8 cellular contexts compared by ENCODE assay signal in the genomic region with DNA sequence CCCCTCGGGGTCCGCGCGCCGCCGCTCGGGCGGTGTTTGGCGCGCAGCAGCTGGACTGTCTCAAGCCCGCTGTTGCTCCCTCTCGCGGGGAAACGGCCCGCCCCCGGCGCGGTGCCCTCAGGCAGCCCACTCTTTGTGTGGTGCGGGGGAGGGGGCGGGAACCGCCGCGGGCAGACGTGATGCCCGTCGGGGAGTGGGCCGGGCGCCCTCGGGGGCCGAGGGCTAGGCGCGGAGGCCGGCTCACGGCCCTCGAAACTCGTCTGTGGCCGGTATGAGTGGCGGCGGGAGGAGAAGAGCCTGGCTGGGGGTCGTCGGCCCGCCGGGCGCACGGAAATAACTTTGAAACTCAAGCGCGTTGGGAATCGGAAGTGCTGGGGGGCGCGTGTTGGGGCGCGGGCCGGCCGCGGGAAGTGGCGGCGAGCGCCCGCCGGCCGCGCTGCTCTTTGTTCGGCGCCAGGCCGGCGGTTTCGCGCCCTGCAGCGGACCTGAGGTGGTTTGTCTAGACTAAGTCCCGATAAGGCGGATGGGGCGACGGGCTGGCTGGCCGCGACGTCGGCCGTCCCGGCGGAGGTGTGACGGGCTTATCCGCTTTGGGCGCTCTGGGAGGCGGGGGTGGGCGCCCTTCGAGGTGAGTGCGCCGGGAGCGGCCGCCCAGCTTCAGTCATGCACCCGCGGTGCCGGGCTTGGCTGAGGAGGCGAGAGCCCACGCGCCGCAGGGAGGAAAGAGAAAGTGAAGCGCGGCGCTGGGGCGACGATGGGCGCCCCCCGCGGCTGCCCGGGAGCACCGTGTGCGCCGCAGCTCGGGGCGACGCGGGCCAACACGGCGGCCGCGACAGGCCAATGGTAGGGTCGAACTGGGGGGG. TPM values are rescaled to one million over a fixed set of nuclear protein-coding genes. Genes with fewer than 3 reads are reported as not detected.
DNase-seq lines count a peak whose midpoint lies in the region; ATAC-seq and TF ChIP-seq lines count a peak whose summit lies in the region.

No MANE protein-coding gene starts in this region.

- in situ Hi-C loops in GM13976 (cut with MboI; ENCODE audit: low sequenced_read_pairs, unreplicated experiment), result loop anchor here (10.0 kb wide), 1 partner anchor 94 kb away; no protein-coding TSS in a partner anchor

- H3K36me3 ChIP-seq in SJCRH30, result peaks cover 41% of the 10 kb centered on the region
- H3K36me3 ChIP-seq in iPS-15b (ENCODE audit: control insufficient read depth, insufficient read depth, low read length), result peaks cover 41% of the 10 kb centered on the region

- no peak for ATAC-seq in GM21529 (IDR thresholded peaks at IDR 0.05; ENCODE audit: unreplicated experiment)

- H3K27ac ChIP-seq in SJCRH30 (peak overlapping the region; percentile 99), adipose tissue (ENCODE audit: low read depth, low read length) (peak overlapping the region; percentile 90)

- peak; percentile 12 for TF ChIP-seq CTCF in GM13976 (IDR thresholded peaks at IDR 0.05; ENCODE audit: borderline replicate concordance, control extremely low read depth, extremely low read depth, insufficient read depth, missing control alignments)

- H3K4me1 ChIP-seq in SJCRH30, result peaks cover 3% of the 10 kb centered on the region; the same call in 1 of the 2 replicates
- H3K4me1 ChIP-seq in iPS-15b (ENCODE audit: control insufficient read depth, insufficient read depth, low read length), result peaks cover 9% of the 10 kb centered on the region

- WGBS in adipose tissue, 3 donors, result 0 to 1% (median 0%) methylated on average over 95 to 118 of the region's 118 CpGs

- peak overlapping the region; percentile 99 for H3K9ac ChIP-seq in iPS-15b (ENCODE audit: low read depth, low read length)

- H3K27me3 ChIP-seq in SJCRH30 (no peaks in the 10 kb centered on the region), iPS-15b (ENCODE audit: control insufficient read depth, insufficient read depth, low read length) (no peaks in the 10 kb centered on the region)

- H3K9me3 ChIP-seq in SJCRH30 (replicated peaks) (no peaks in the 10 kb centered on the region), iPS-15b (ENCODE audit: control insufficient read depth, insufficient read depth, low read length) (no peaks in the 10 kb centered on the region)

- DNase-seq in GM13976 (ENCODE audit: low spot score) (peak; percentile 34), SJCRH30 (peak; percentile 47 to 49), iPS-NIHi11 (ENCODE audit: low spot score) (no peak), medulla oblongata (ENCODE audit: extremely low spot score) (no peak)
- DNase-seq in stimulated activated CD4-positive, alpha-beta T cell treated with anti-CD3 and anti-CD28 coated beads, Interleukin-15, amount 100 ng/mL, for 1 hour (ENCODE audit: low read depth in 1 of 2, low spot score in 1 of 2), result peak; percentile 33 to 44

- H3K4me3 ChIP-seq in SJCRH30 (peak overlapping the region; percentile 96), iPS-15b (ENCODE audit: low read depth, low read length) (peak overlapping the region; percentile 91)

RNA-seq across cellular contexts. Expression of gene PTMA, which starts 0.7 kb away (rescaled TPM):
- total RNA-seq in SJCRH30 (2014; rRNA removed; shearing (Covaris generic)), result 1,694 and 1,855 TPM in 2 replicates
- 1,000 to 10,000 TPM; 1,266 to 1,426 (median 1,342) TPM for polyA plus RNA-seq in adipose tissue

Comparison
In these comparisons a context has a peak if more than half of its experiments do, and no peak if none do; other contexts are left out.
1. DNase-seq: peak in GM13976 (single experiment), SJCRH30 (2 of 2) and stimulated activated CD4-positive, alpha-beta T cell treated with anti-CD3 and anti-CD28 coated beads, Interleukin-15, amount 100 ng/mL, for 1 hour (2 of 2); none in iPS-NIHi11 (single experiment) and medulla oblongata (single experiment).